ENCODE assay signal across 11 cellular contexts in genomic region chr1:172948457-172948856, GRCh38.
DNase-seq lines count a peak whose midpoint lies in the region; ATAC-seq, FAIRE-seq and TF ChIP-seq lines count a peak whose summit lies in the region.
"Had no signal": no experiment of that assay in that cellular context is flagged by ENCODE, and none has a peak within 500 bp of the region (broad histone marks: within the 10 kb centered on the region; RNA-seq: fewer than 3 reads in every experiment).

No MANE protein-coding gene starts in this region.

- no peaks in the 10 kb centered on the region for H3K9me1 ChIP-seq in keratinocyte (ENCODE audit: control insufficient read depth, extremely low read depth, insufficient read depth, low read length)

- DNase-seq in A172 (ENCODE audit: low spot score) (peak; percentile 96), GOT3 (lab: John Stamatoyannopoulos, UW) (peak; percentile 81), keratinocyte (ENCODE audit: low read depth, low spot score) (peak; percentile 35), GM12892 (ENCODE audit: insufficient read length) (no peak), superior temporal gyrus (ENCODE audit: extremely low spot score) (no peak), NCI-H524 treated with DMSO at 0.1 percent for 48 hours (lab: John Stamatoyannopoulos, UW) (no peak)
- DNase-seq: Caco-2, NCI-H1105 treated with DMSO at 0.1 percent for 48 hours had no signal

- H2AFZ ChIP-seq in keratinocyte (ENCODE audit: control insufficient read depth, low read length), result no peak overlapping the region

- H3K27me3 ChIP-seq in keratinocyte (ENCODE audit: control insufficient read depth, extremely low read depth, insufficient read depth, low read length), result no peaks in the 10 kb centered on the region

- no peaks in the 10 kb centered on the region for H3K27me3 Mint-ChIP-seq in activated T-helper 17 cell treated with anti-CD3 and anti-CD28 coated beads, Interleukin-2, amount 50 U/mL, for 72 hours

- H3K4me1 Mint-ChIP-seq in activated T-helper 17 cell treated with anti-CD3 and anti-CD28 coated beads, Interleukin-2, amount 50 U/mL, for 72 hours, result peaks cover 9% of the 10 kb centered on the region

- FAIRE-seq in keratinocyte (lab: Jason Lieb, UNC), result peak; percentile 98
- FAIRE-seq in GM12892 (lab: Jason Lieb, UNC), result no peak

- peak in 1 of 3 experiments; percentile 31 for TF ChIP-seq CTCF in keratinocyte (optimal IDR thresholded peaks at IDR 0.05 in 1 of 3, IDR thresholded peaks at IDR 0.05 in 1 of 3, conservative IDR thresholded peaks at IDR 0.05 in 1 of 3; ENCODE audit: extremely low read depth in 1 of 3, insufficient read depth in 2 of 3, low read length in 3 of 3)

- H3K9me3 ChIP-seq in keratinocyte (ENCODE audit: control insufficient read depth, low read depth, low read length), result no peaks in the 10 kb centered on the region
- H3K9me3 ChIP-seq: Caco-2 had no signal

- no peak for TF ChIP-seq POLR2A in GM12892 (IDR thresholded peaks at IDR 0.05; ENCODE audit: low read depth, low read length)

- no peaks in the 10 kb centered on the region for H3K9me3 Mint-ChIP-seq in activated T-helper 17 cell treated with anti-CD3 and anti-CD28 coated beads, Interleukin-2, amount 50 U/mL, for 72 hours

- no peaks in the 10 kb centered on the region for H3K79me2 ChIP-seq in keratinocyte (ENCODE audit: control insufficient read depth, insufficient read depth, low read length)

- H3K4me3 ChIP-seq in keratinocyte (ENCODE audit: control insufficient read depth in 2 of 3, extremely low read depth in 1 of 3, insufficient read depth in 2 of 3, low read depth in 1 of 3, low read length in 3 of 3), result no peak overlapping the region

- H3K9ac ChIP-seq in keratinocyte (ENCODE audit: control insufficient read depth, extremely low read depth, insufficient read depth, low read length), result no peak overlapping the region

- H3K4me3 Mint-ChIP-seq in activated T-helper 17 cell treated with anti-CD3 and anti-CD28 coated beads, Interleukin-2, amount 50 U/mL, for 72 hours, result no peak overlapping the region
- H3K4me3 Mint-ChIP-seq: dendritic cell treated with granulocyte-macrophage colony-stimulating factor and Interleukin-4, amounts not matched to agents 40 ng/mL and 50 ng/mL, for 4 days had no signal

- no peak overlapping the region for H3K27ac Mint-ChIP-seq in activated T-helper 17 cell treated with anti-CD3 and anti-CD28 coated beads, Interleukin-2, amount 50 U/mL, for 72 hours
- H3K27ac Mint-ChIP-seq: dendritic cell treated with granulocyte-macrophage colony-stimulating factor and Interleukin-4, amounts not matched to agents 40 ng/mL and 50 ng/mL, for 4 days had no signal

- H3K27ac ChIP-seq in keratinocyte (ENCODE audit: control insufficient read depth, insufficient read depth, low read length), result no peak overlapping the region

- no peaks in the 10 kb centered on the region for H3K36me3 Mint-ChIP-seq in activated T-helper 17 cell treated with anti-CD3 and anti-CD28 coated beads, Interleukin-2, amount 50 U/mL, for 72 hours (ENCODE audit: low read depth)

- no peaks in the 10 kb centered on the region for H4K20me1 ChIP-seq in keratinocyte (ENCODE audit: control insufficient read depth, extremely low read depth, insufficient read depth, low read length)

- H3K36me3 ChIP-seq in keratinocyte (ENCODE audit: control insufficient read depth in 2 of 2, extremely low read depth in 1 of 2, insufficient read depth in 2 of 2, low read length in 2 of 2), result no peaks in the 10 kb centered on the region

- H3K4me2 ChIP-seq in keratinocyte (ENCODE audit: control insufficient read depth, extremely low read depth, insufficient read depth, low read depth, low read length), result no peak overlapping the region

- peaks cover 21% of the 10 kb centered on the region for H3K4me1 ChIP-seq in keratinocyte (ENCODE audit: control insufficient read depth, extremely low read depth, insufficient read depth, low read length)

- dilution Hi-C loops in keratinocyte (cut with MboI; ENCODE audit: extremely low pct_ligation_motif_present, low sequenced_read_pairs), result no loop called here

- ATAC-seq in activated T-helper 17 cell treated with anti-CD3 and anti-CD28 coated beads, Interleukin-2, amount 50 U/mL, for 72 hours (replicated peaks), result peak; percentile 77
- no peak for ATAC-seq in HG03175 (IDR thresholded peaks at IDR 0.05; ENCODE audit: unreplicated experiment)

Comparison
In these comparisons a context has a peak if more than half of its experiments do, and no peak if none do; other contexts are left out.
1. DNase-seq: peak in A172 (single experiment), GOT3 (single experiment) and keratinocyte (single experiment); none in GM12892 (single experiment), superior temporal gyrus (single experiment) and NCI-H524 treated with DMSO at 0.1 percent for 48 hours (single experiment).